In genomic region chr9:69180670-69181069, GRCh38 we compare ENCODE assay signal across 9 cellular contexts. TPM values are rescaled to one million over a fixed set of nuclear protein-coding genes. Genes with fewer than 3 reads are reported as not detected.
DNase-seq lines count a peak whose midpoint lies in the region; ATAC-seq, FAIRE-seq and TF ChIP-seq lines count a peak whose summit lies in the region.
"Had no signal": no experiment of that assay in that cellular context is flagged by ENCODE, and none has a peak within 500 bp of the region (broad histone marks: within the 10 kb centered on the region; RNA-seq: fewer than 3 reads in every experiment).

No MANE protein-coding gene starts in this region.

- peaks cover 63% of the 10 kb centered on the region for H3K79me2 ChIP-seq in hepatocyte

- H3K27ac ChIP-seq in adrenal gland (peak overlapping the region in 4 of 5 donors; percentile 11 to 75 (median 53)), hepatocyte (peak overlapping the region; percentile 79)

- intact Hi-C loops in adrenal gland (cut with DNase I), result no loop called here

- no peaks in the 10 kb centered on the region for H3K36me3 ChIP-seq in adrenal gland (replicated peaks in 1 of 2)
- no peaks in the 10 kb centered on the region for H3K36me3 ChIP-seq in hepatocyte (replicated peaks; ENCODE audit: insufficient read depth, low read depth)
- H3K36me3 ChIP-seq: neutrophil had no signal

- H3K27me3 ChIP-seq in adrenal gland, result no peaks in the 10 kb centered on the region
- no peaks in the 10 kb centered on the region for H3K27me3 ChIP-seq in hepatocyte
- H3K27me3 ChIP-seq: neutrophil had no signal

- H4K20me1 ChIP-seq in hepatocyte (ENCODE audit: insufficient read depth, poor library complexity, severe bottlenecking), result peaks cover 3% of the 10 kb centered on the region

- H3K4me3 ChIP-seq in adrenal gland, result no peak overlapping the region
- no peak overlapping the region for H3K4me3 ChIP-seq in hepatocyte

- no peak for FAIRE-seq in D721Med (lab: Jason Lieb, UNC)

- 4 to 19% (median 7%) methylated on average over 2 of the region's 2 CpGs for WGBS in adrenal gland, 4 donors
- WGBS in hepatocyte (ENCODE audit: low lambda C conversion rate, missing lambda C conversion rate), result 16% methylated on average over 2 of the region's 2 CpGs

- no peak overlapping the region for H2AFZ ChIP-seq in hepatocyte

- peaks cover 0 to 38% of the 10 kb centered on the region in 2 donors for H3K4me1 ChIP-seq in adrenal gland (replicated peaks in 1 of 2)
- peaks cover 46% of the 10 kb centered on the region for H3K4me1 ChIP-seq in hepatocyte (ENCODE audit: insufficient read depth)

- DNase-seq in OCI-M1 (lab: John Stamatoyannopoulos, UW) (peak; percentile 88), adrenal gland (peak; percentile 38 to 86 (median 80)), hepatocyte (ENCODE audit: low spot score) (peak; percentile 76), D721Med (ENCODE audit: insufficient read length, low spot score) (no peak), medulla oblongata (ENCODE audit: extremely low spot score) (no peak)
- DNase-seq in stimulated activated naive CD8-positive, alpha-beta T cell treated with anti-CD3 and anti-CD28 coated beads, Interleukin-15, Interleukin-2, amounts not matched to agents 100 U/mL and 50 U/mL, for 24 hours, result peak; percentile 24

- peak in 1 of 2 donors; percentile 26 for TF ChIP-seq POLR2A in adrenal gland (IDR thresholded peaks at IDR 0.05)

- no peaks in the 10 kb centered on the region for H3K9me3 ChIP-seq in adrenal gland (replicated peaks in 1 of 3)
- no peaks in the 10 kb centered on the region for H3K9me3 ChIP-seq in hepatocyte (ENCODE audit: low read depth)
- H3K9me3 ChIP-seq: neutrophil had no signal

- TF ChIP-seq CTCF in adrenal gland (IDR thresholded peaks at IDR 0.05), result no peak
- TF ChIP-seq CTCF in hepatocyte (IDR thresholded peaks at IDR 0.05; ENCODE audit: poor library complexity), result no peak
- no peak for TF ChIP-seq CTCF in D721Med (IDR thresholded peaks at IDR 0.05; ENCODE audit: insufficient read depth, missing control alignments)

- H3K4me2 ChIP-seq in hepatocyte, result peak overlapping the region; percentile 29

- ATAC-seq in GM18868 (IDR thresholded peaks at IDR 0.05; ENCODE audit: unreplicated experiment) (peak; percentile 53), HG03457 (IDR thresholded peaks at IDR 0.05; ENCODE audit: unreplicated experiment) (no peak)
- ATAC-seq in stimulated activated naive CD8-positive, alpha-beta T cell treated with anti-CD3 and anti-CD28 coated beads, Interleukin-15, Interleukin-2, amounts not matched to agents 100 U/mL and 50 U/mL, for 24 hours, result peak; percentile 93

- H3K9me2 ChIP-seq in hepatocyte (replicated peaks; ENCODE audit: insufficient read depth), result no peaks in the 10 kb centered on the region

RNA-seq across cellular contexts. Expression of gene TJP2, which starts 6.6 kb away (rescaled TPM):
- total RNA-seq in adrenal gland, result 100 to 1,000 TPM in 1 of 8 donors, 10 to 100 TPM in 7; 16.8 to 108 (median 48.5) TPM
- 10 to 100 TPM; 22.1 to 26.4 (median 23.2) TPM for polyA plus RNA-seq in adrenal gland
- 126 and 131 TPM in 2 replicates for total RNA-seq in hepatocyte
- polyA plus RNA-seq in hepatocyte, result 67.2 and 69.9 TPM in 2 replicates

Comparison
In these comparisons a context has a peak if more than half of its experiments do, and no peak if none do; other contexts are left out.
1. DNase-seq: peak in OCI-M1 (single experiment), adrenal gland (7 of 7), hepatocyte (single experiment) and stimulated activated naive CD8-positive, alpha-beta T cell treated with anti-CD3 and anti-CD28 coated beads, Interleukin-15, Interleukin-2, amounts not matched to agents 100 U/mL and 50 U/mL, for 24 hours (single experiment); none in D721Med (single experiment) and medulla oblongata (single experiment).